Comparison of ENCODE assay signal across 29 cellular contexts in the genomic region with DNA sequence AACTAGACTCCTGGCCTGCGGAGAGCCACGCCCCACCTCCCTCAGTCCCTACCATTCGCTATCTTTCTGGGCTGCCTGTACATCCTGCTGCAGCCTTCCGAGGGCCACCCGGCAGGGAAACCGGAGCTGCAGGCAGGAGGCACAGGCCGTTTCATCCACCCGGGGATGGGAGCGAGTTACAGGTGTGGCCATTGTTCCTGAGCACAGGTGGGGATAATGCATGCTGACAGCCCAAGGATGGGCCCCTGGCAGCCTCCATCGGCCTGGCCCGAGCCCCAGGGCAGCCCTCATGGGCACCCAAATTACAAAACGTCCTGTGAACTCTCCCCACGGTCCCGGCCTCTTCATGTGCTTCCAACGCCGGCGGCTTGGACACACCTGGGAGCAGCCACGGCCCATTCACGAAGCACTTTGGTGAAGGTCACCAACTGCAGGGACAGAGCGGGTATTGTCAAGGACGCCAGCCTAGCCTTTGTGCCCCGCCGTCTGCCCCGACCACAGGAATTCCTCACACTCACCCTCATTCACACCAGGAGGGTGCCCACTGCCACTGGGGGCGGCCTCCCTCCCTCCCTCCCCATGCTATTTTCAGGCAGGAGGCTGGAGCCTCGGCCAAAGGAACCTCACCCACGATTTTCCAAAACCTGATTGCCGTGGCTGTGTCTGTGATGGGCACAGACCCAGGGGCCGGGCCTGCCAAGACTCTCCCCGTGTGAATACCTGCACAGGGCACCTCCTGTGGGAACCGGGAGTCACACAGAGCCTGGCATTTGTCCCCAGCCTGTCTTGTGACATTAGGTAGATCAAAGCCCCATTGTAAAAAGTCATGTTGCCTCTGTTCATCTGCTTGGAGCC. TPM values are rescaled to one million over a fixed set of nuclear protein-coding genes. Genes with fewer than 3 reads are reported as not detected.
DNase-seq lines count a peak whose midpoint lies in the region; ATAC-seq and TF ChIP-seq lines count a peak whose summit lies in the region.
"Had no signal": no experiment of that assay in that cellular context is flagged by ENCODE, and none has a peak within 500 bp of the region (broad histone marks: within the 10 kb centered on the region; RNA-seq: fewer than 3 reads in every experiment).

No MANE protein-coding gene starts in this region.

- in situ Hi-C loops in IMR-90 (cut with MboI; ENCODE audit: low sequenced_read_pairs): no loop called here
- in situ Hi-C loops in mammary epithelial cell (cut with MboI; ENCODE audit: low sequenced_read_pairs in 2 of 2): no loop called here

- dilution Hi-C loops in IMR-90 (cut with HindIII; ENCODE audit: low sequenced_read_pairs, unreplicated experiment) (no loop called here), mammary epithelial cell (cut with HindIII; ENCODE audit: low sequenced_read_pairs) (no loop called here)

- no peak overlapping the region for H3K4me2 ChIP-seq in IMR-90 (ENCODE audit: low read depth, low read length)
- H3K4me2 ChIP-seq in mammary epithelial cell (ENCODE audit: insufficient read depth, low read depth, low read length): peak overlapping the region; percentile 11
- H3K4me2 ChIP-seq: BLaER1 treated with 17β-estradiol and CSF1 and Interleukin-3, amounts not matched to agents 10 nM and 100 nM had no signal

- TF ChIP-seq POLR2A in IMR-90 (IDR thresholded peaks at IDR 0.05; ENCODE audit: low read depth, low read length): no peak
- TF ChIP-seq POLR2A in lower leg skin (IDR thresholded peaks at IDR 0.05): no peak
- TF ChIP-seq POLR2A in spleen (IDR thresholded peaks at IDR 0.05): no peak

- H2BK5ac ChIP-seq in IMR-90 (ENCODE audit: low read depth, low read length, poor library complexity, severe bottlenecking): no peak overlapping the region

- BruUV-seq in IMR-90 (replicated peaks; lab: Mats Ljungman, UMichigan) (no TSS peak), mammary epithelial cell (replicated peaks; lab: Mats Ljungman, UMichigan) (no TSS peak)

- peak overlapping the region; percentile 31; the same call in 1 of the 2 replicates for H2AK5ac ChIP-seq in IMR-90 (ENCODE audit: low read depth, low read length)

- H3K27me3 ChIP-seq in IMR-90 (ENCODE audit: control insufficient read depth, insufficient read depth, low read length) (peaks cover 12% of the 10 kb centered on the region), mammary epithelial cell (ENCODE audit: insufficient read depth, low read length) (no peaks in the 10 kb centered on the region), spleen (replicated peaks in 1 of 7) (peaks cover 0 to 8% (median 0%) of the 10 kb centered on the region in 7 donors)
- H3K27me3 ChIP-seq: BLaER1 treated with 17β-estradiol and CSF1 and Interleukin-3, amounts not matched to agents 10 nM and 100 nM had no signal

- H3K4me3 ChIP-seq in IMR-90 (ENCODE audit: insufficient read depth, low read depth, low read length): no peak overlapping the region
- H3K4me3 ChIP-seq in mammary epithelial cell (replicated peaks in 1 of 3; ENCODE audit: insufficient read depth in 1 of 3, low read depth in 2 of 3, low read length in 3 of 3): no peak overlapping the region
- no peak overlapping the region for H3K4me3 ChIP-seq in lower leg skin (ENCODE audit: low read depth, poor library complexity, severe bottlenecking)
- no peak overlapping the region for H3K4me3 ChIP-seq in spleen
- H3K4me3 ChIP-seq: BLaER1 treated with 17β-estradiol and CSF1 and Interleukin-3, amounts not matched to agents 10 nM and 100 nM; GM12878; psoas muscle had no signal

- H4K5ac ChIP-seq in IMR-90 (ENCODE audit: low read depth, low read length): no peak overlapping the region

- no peak overlapping the region for H4K91ac ChIP-seq in IMR-90 (ENCODE audit: insufficient read depth, low read depth, low read length)

- no peak overlapping the region for H3K18ac ChIP-seq in IMR-90 (ENCODE audit: low read depth, low read length)

- no peak overlapping the region for H3K56ac ChIP-seq in IMR-90 (ENCODE audit: extremely low read depth, insufficient read depth, low read length)

- H2AFZ ChIP-seq in IMR-90 (replicated peaks; ENCODE audit: low read length, poor library complexity) (no peak overlapping the region), mammary epithelial cell (ENCODE audit: low read depth, low read length) (peak overlapping the region; percentile 68)

- DNase-seq in IMR-90: no peak
- no peak for DNase-seq in mammary epithelial cell
- peak; percentile 67 to 89 for DNase-seq in lower leg skin (ENCODE audit: low spot score in 2 of 2)
- DNase-seq in spleen: peak; percentile 36
- DNase-seq in NCI-H1436 treated with DMSO at 0.1 percent for 48 hours (lab: John Stamatoyannopoulos, UW): no peak
- DNase-seq in hippocampal formation (lab: John Stamatoyannopoulos, UW): no peak
- DNase-seq: activated B cell treated with CpG ODN at 0.5 μM for 24 hours; activated CD4-positive, alpha-beta T cell treated with anti-CD3 and anti-CD28 coated beads, Interleukin-2, amount 50 U/mL, for 48 hours; activated CD8-positive, alpha-beta memory T cell treated with anti-CD3 and anti-CD28 coated beads, Interleukin-2, amount 50 U/mL, for 48 hours; activated effector memory CD4-positive, alpha-beta T cell treated with Interleukin-2 at 50 U/mL for 16 hours; COR-L47; DND-41; NCI-H1092; NCI-H187 treated with DMSO at 0.1 percent for 48 hours; NCI-H2227 treated with DMSO at 0.1 percent for 48 hours; psoas muscle; SHP77; small intestine; stimulated activated CD4-positive, alpha-beta T cell treated with anti-CD3 and anti-CD28 coated beads, Interleukin-2, amount 100 ng/mL, for 24 hours; SW 1271 had no signal

- peaks cover 30% of the 10 kb centered on the region for H3K9me3 ChIP-seq in IMR-90 (ENCODE audit: control insufficient read depth, insufficient read depth, low read length)
- peaks cover 23% of the 10 kb centered on the region for H3K9me3 ChIP-seq in mammary epithelial cell (replicated peaks; ENCODE audit: insufficient read depth, low read length)
- H3K9me3 ChIP-seq in spleen: peaks cover 0 to 12% (median 8%) of the 10 kb centered on the region in 8 donors
- H3K9me3 ChIP-seq: psoas muscle had no signal

- no peak overlapping the region for H3K4ac ChIP-seq in IMR-90 (ENCODE audit: low read depth, low read length)

- CTCF ChIA-PET in IMR-90 (lab: Yijun Ruan, JAX): no interaction called here
- CTCF ChIA-PET in mammary epithelial cell (lab: Charles Lee; ENCODE audit: low non-redundant PET): interaction anchor here (0.7 kb wide), 1 partner anchor 13 kb away, joined by 3 read pairs; no protein-coding TSS in a partner anchor

- no peak overlapping the region for H2BK120ac ChIP-seq in IMR-90 (ENCODE audit: low read depth, low read length)

- no peaks in the 10 kb centered on the region for H3K79me1 ChIP-seq in IMR-90 (ENCODE audit: low read depth in 1 of 2, low read length in 2 of 2)

- no peak overlapping the region for H4K8ac ChIP-seq in IMR-90 (ENCODE audit: low read depth in 2 of 2, low read length in 2 of 2)

- H2BK15ac ChIP-seq in IMR-90 (ENCODE audit: low read depth, low read length): no peak overlapping the region

- peaks cover 7% of the 10 kb centered on the region for H3K4me1 ChIP-seq in IMR-90 (ENCODE audit: control insufficient read depth, insufficient read depth, low read length)
- H3K4me1 ChIP-seq in mammary epithelial cell (ENCODE audit: insufficient read depth, low read length): peaks cover 14% of the 10 kb centered on the region
- H3K4me1 ChIP-seq in spleen: peaks cover 0 to 8% (median 0%) of the 10 kb centered on the region in 6 donors
- H3K4me1 ChIP-seq: psoas muscle had no signal

- H2BK20ac ChIP-seq in IMR-90 (ENCODE audit: low read depth, low read length): no peak overlapping the region

- H3K27ac ChIP-seq in IMR-90 (ENCODE audit: insufficient read depth, low read length): no peak overlapping the region
- no peak overlapping the region for H3K27ac ChIP-seq in mammary epithelial cell (ENCODE audit: insufficient read depth, low read depth, low read length)
- no peak overlapping the region for H3K27ac ChIP-seq in spleen
- H3K27ac ChIP-seq: BLaER1 treated with 17β-estradiol and CSF1 and Interleukin-3, amounts not matched to agents 10 nM and 100 nM; foreskin keratinocyte; HL-60; psoas muscle had no signal

- POLR2A ChIA-PET in IMR-90 (lab: Charles Lee; ENCODE audit: unreplicated experiment): interaction anchor here (0.5 kb wide), 1 partner anchor 157 kb away, joined by 3 read pairs; no protein-coding TSS in a partner anchor

- no peak for TF ChIP-seq RAD21 in IMR-90 (IDR thresholded peaks at IDR 0.05; ENCODE audit: low read length)

- 90% methylated on average over 18 of the region's 31 CpGs; no CpG with 5 or more reads in 1 of the 2 experiments for WGBS in IMR-90 (ENCODE audit: extremely low coverage in 2 of 2, insufficient read length in 1 of 2), 2 experiments
- 17% methylated on average over 18 of the region's 31 CpGs for WGBS in mammary epithelial cell (ENCODE audit: low coverage, missing lambda C conversion rate)
- 48 to 65% methylated on average over 27 to 31 of the region's 31 CpGs for WGBS in lower leg skin, 2 donors
- WGBS in spleen, 5 donors: 70 to 83% (median 75%) methylated on average over 19 to 31 of the region's 31 CpGs

- H4K20me1 ChIP-seq in IMR-90 (ENCODE audit: insufficient read depth, low read length) (no peaks in the 10 kb centered on the region), mammary epithelial cell (ENCODE audit: insufficient read depth, low read length) (no peaks in the 10 kb centered on the region)
- H4K20me1 ChIP-seq: BLaER1 treated with 17β-estradiol and CSF1 and Interleukin-3, amounts not matched to agents 10 nM and 100 nM had no signal

- H3K14ac ChIP-seq in IMR-90 (replicated peaks; ENCODE audit: low read depth, low read length): no peak overlapping the region

- no peak overlapping the region for H3K23ac ChIP-seq in IMR-90 (ENCODE audit: low read depth, low read length)

- no peaks in the 10 kb centered on the region for H3K9me1 ChIP-seq in IMR-90 (ENCODE audit: insufficient read depth, low read length)

- intact Hi-C loops in IMR-90 (cut with micrococcal nuclease) (no loop called here), mammary epithelial cell (cut with micrococcal nuclease) (loop anchor here (2.0 kb wide), 1 partner anchor 23 kb away; no protein-coding TSS in a partner anchor), lower leg skin (cut with DNase I; ENCODE audit: low total_unique reads) (no loop called here), spleen (cut with DNase I; ENCODE audit: low total_unique reads) (no loop called here)

- H3K36me3 ChIP-seq in IMR-90 (ENCODE audit: control insufficient read depth, insufficient read depth, low read length) (no peaks in the 10 kb centered on the region), mammary epithelial cell (ENCODE audit: insufficient read depth, low read length) (no peaks in the 10 kb centered on the region), spleen (no peaks in the 10 kb centered on the region)
- H3K36me3 ChIP-seq: BLaER1 treated with 17β-estradiol and CSF1 and Interleukin-3, amounts not matched to agents 10 nM and 100 nM had no signal

- no peak for ATAC-seq in IMR-90 (ENCODE audit: low read depth)
- ATAC-seq in HG03439 (IDR thresholded peaks at IDR 0.05; ENCODE audit: unreplicated experiment): no peak
- ATAC-seq: GM12878, HCT116, psoas muscle had no signal

- no peaks in the 10 kb centered on the region for H3K79me2 ChIP-seq in mammary epithelial cell (ENCODE audit: insufficient read depth, low read length)

- TF ChIP-seq CTCF in IMR-90 (conservative IDR thresholded peaks at IDR 0.05; ENCODE audit: low read depth, low read length) (no peak), mammary epithelial cell (conservative IDR thresholded peaks at IDR 0.05 in 1 of 2, IDR thresholded peaks at IDR 0.05 in 1 of 2; ENCODE audit: extremely low read depth in 1 of 2, insufficient read depth in 1 of 2, low read depth in 1 of 2, low read length in 2 of 2) (no peak), lower leg skin (IDR thresholded peaks at IDR 0.05) (no peak), spleen (IDR thresholded peaks at IDR 0.05 in 8 of 11, conservative IDR thresholded peaks at IDR 0.05 in 3 of 11) (no peak)

- no peak overlapping the region for H3K9ac ChIP-seq in IMR-90 (ENCODE audit: low read depth, low read length)
- no peak overlapping the region for H3K9ac ChIP-seq in mammary epithelial cell (ENCODE audit: insufficient read depth, low read length)
- H3K9ac ChIP-seq: BLaER1 treated with 17β-estradiol and CSF1 and Interleukin-3, amounts not matched to agents 10 nM and 100 nM had no signal

- no peak overlapping the region for H2AK9ac ChIP-seq in IMR-90 (replicated peaks; ENCODE audit: low read depth, low read length, poor library complexity)

RNA-seq across cellular contexts. Expression of gene MYEOV, which starts 42.1 kb away (rescaled TPM):
- 6.1 and 6.8 TPM in 2 replicates for total RNA-seq in IMR-90 (2012; rRNA removed)
- 5.8 and 12.5 TPM in 2 replicates for polyA plus RNA-seq in IMR-90 (2012; rRNA removed)
- polyA plus RNA-seq in IMR-90 (2012; cell fraction: cytosol; rRNA removed): 3.3 and 5.6 TPM in 2 replicates
- 7.1 and 13.0 TPM in 2 replicates for polyA plus RNA-seq in IMR-90 (2012; cell fraction: nucleus; rRNA removed; ENCODE audit: low replicate concordance)
- total RNA-seq in mammary epithelial cell: under 1 TPM; 0.67 to 0.75 TPM
- polyA plus RNA-seq in mammary epithelial cell: 0.59 TPM
- polyA minus RNA-seq in mammary epithelial cell: 2.2 TPM
- total RNA-seq in lower leg skin: 10 to 100 TPM; 13.9 to 32.9 (median 25.8) TPM
- 1 to 10 TPM in 2 of 7 donors, under 1 TPM in 3, not detected in 2; 0.36 to 1.4 (median 0.52) TPM for total RNA-seq in spleen
- under 1 TPM; 0.06 to 0.43 (median 0.12) TPM for polyA plus RNA-seq in spleen
- total RNA-seq: cerebellum, lung microvascular endothelial cell, ureter had no signal

Comparison
In these comparisons a context has a peak if more than half of its experiments do, and no peak if none do; other contexts are left out.
1. DNase-seq: peak in lower leg skin (2 of 2) and spleen (single experiment); none in IMR-90 (single experiment), mammary epithelial cell (single experiment), NCI-H1436 treated with DMSO at 0.1 percent for 48 hours (single experiment) and hippocampal formation (0 of 2).